In the genomic region with DNA sequence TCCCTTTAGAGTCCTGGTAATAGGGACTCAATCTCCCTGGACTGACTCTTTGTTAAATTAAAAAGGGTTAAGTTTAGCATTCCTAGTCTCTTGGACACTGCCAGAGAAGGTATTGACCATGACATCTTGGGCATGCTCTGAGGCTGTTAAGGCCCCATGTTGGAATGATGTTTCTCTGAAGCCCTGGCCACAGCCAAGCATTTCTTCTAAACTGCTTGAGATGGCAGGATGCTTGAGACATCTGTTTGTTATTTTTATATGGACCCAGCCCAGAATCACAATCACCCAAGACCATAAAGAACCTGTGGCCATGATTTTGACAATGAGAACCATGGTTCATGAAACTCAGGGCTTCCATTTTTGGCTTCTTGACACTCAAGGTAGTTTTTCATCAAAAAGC, we compare ENCODE assay signal across 24 cellular contexts. TPM values are rescaled to one million over a fixed set of nuclear protein-coding genes. Genes with fewer than 3 reads are reported as not detected.
A peak's percentile ranks its signal among the peaks of the same experiment; 100 is the strongest.
DNase-seq lines count a peak whose midpoint lies in the region; ATAC-seq and TF ChIP-seq lines count a peak whose summit lies in the region.
"Had no signal": no experiment of that assay in that cellular context is flagged by ENCODE, and none has a peak within 500 bp of the region (broad histone marks: within the 10 kb centered on the region; RNA-seq: fewer than 3 reads in every experiment).

No MANE protein-coding gene starts in this region.

- no peaks in the 10 kb centered on the region for H3K36me3 Mint-ChIP-seq in H9 (ENCODE audit: insufficient read depth in 1 of 3, low read depth in 3 of 3)
- H3K36me3 Mint-ChIP-seq: CD14-positive monocyte had no signal

- no peaks in the 10 kb centered on the region for H3K23me2 ChIP-seq in H9 (ENCODE audit: insufficient read length, low read depth, low read length, poor library complexity, severe bottlenecking)

- TF ChIP-seq CTCF in H9 (conservative IDR thresholded peaks at IDR 0.05) (no peak), fibroblast of mammary gland (conservative IDR thresholded peaks at IDR 0.05; ENCODE audit: control insufficient read depth, insufficient read depth, low read depth, low read length) (no peak)

- no peak overlapping the region for H2AK5ac ChIP-seq in H9 (ENCODE audit: insufficient read length, low read length)

- no peak overlapping the region for H2BK15ac ChIP-seq in H9 (ENCODE audit: low read depth, low read length)

- no peaks in the 10 kb centered on the region for H3K4me1 ChIP-seq in H9 (ENCODE audit: insufficient read depth, low read length)
- H3K4me1 ChIP-seq: BE2C; BLaER1 treated with 17β-estradiol and CSF1 and Interleukin-3, amounts not matched to agents 10 nM and 100 nM had no signal

- H2BK5ac ChIP-seq in H9 (ENCODE audit: insufficient read length, low read length) = no peak overlapping the region

- no peak for ATAC-seq in GM18520 (IDR thresholded peaks at IDR 0.05; ENCODE audit: unreplicated experiment)
- ATAC-seq: HCT116 had no signal

- DNase-seq in H9 (peak; percentile 5), fibroblast of mammary gland (ENCODE audit: low read depth) (peak; percentile 12), myocyte (ENCODE audit: low read depth) (peak; percentile 15), NCI-H2196 treated with DMSO at 0.1 percent for 48 hours (lab: John Stamatoyannopoulos, UW; ENCODE audit: unreplicated experiment) (no peak)
- no peak for DNase-seq in activated CD4-positive, alpha-beta T cell treated with anti-CD3 and anti-CD28 coated beads for 4 hours
- DNase-seq: AML-193; BE2C; Calu3; CD4-positive, alpha-beta T cell; COR-L47; DMS53; DMS79 treated with DMSO at 0.1 percent for 48 hours; GF-D8; GM23248; H7 had no signal

- no peak overlapping the region for H3K23ac ChIP-seq in H9 (ENCODE audit: insufficient read length, low read depth, low read length)

- no peaks in the 10 kb centered on the region for H3K79me1 ChIP-seq in H9 (ENCODE audit: insufficient read depth, low read depth, low read length, poor library complexity, severe bottlenecking)

- H3K4me1 Mint-ChIP-seq in H9 = peaks cover 16 to 19% of the 10 kb centered on the region in 2 experiments
- H3K4me1 Mint-ChIP-seq: CD14-positive monocyte had no signal

- no peaks in the 10 kb centered on the region for H3K27me3 ChIP-seq in H9 (ENCODE audit: insufficient read depth, low read length)
- H3K27me3 ChIP-seq: BE2C; BLaER1 treated with 17β-estradiol and CSF1 and Interleukin-3, amounts not matched to agents 10 nM and 100 nM had no signal

- H3K18ac ChIP-seq in H9 (ENCODE audit: insufficient read length, low read depth, low read length) = no peak overlapping the region

- no peak overlapping the region for H3K4ac ChIP-seq in H9 (ENCODE audit: low read depth, low read length)

- H3K79me2 ChIP-seq in H9 (ENCODE audit: insufficient read depth, low read length) = no peaks in the 10 kb centered on the region

- H3K27ac Mint-ChIP-seq in H9 = no peak overlapping the region
- H3K27ac Mint-ChIP-seq: CD14-positive monocyte; CD4-positive, alpha-beta T cell had no signal

- no peak overlapping the region for H3T11ph ChIP-seq in H9 (ENCODE audit: low read length)

- H3K4me2 ChIP-seq in H9 (ENCODE audit: insufficient read depth, insufficient read length, low read length) = no peak overlapping the region
- H3K4me2 ChIP-seq: BLaER1 treated with 17β-estradiol and CSF1 and Interleukin-3, amounts not matched to agents 10 nM and 100 nM had no signal

- H3K9me3 Mint-ChIP-seq in H9 = no peaks in the 10 kb centered on the region

- no peak overlapping the region for H3K4me3 ChIP-seq in fibroblast of mammary gland (ENCODE audit: control insufficient read depth, low read depth, low read length)
- H3K4me3 ChIP-seq: BLaER1 treated with 17β-estradiol and CSF1 and Interleukin-3, amounts not matched to agents 10 nM and 100 nM; GM23248 had no signal

- no peak overlapping the region for H3K9ac ChIP-seq in H9 (ENCODE audit: extremely low read depth, insufficient read length, low read length)
- H3K9ac ChIP-seq: BLaER1 treated with 17β-estradiol and CSF1 and Interleukin-3, amounts not matched to agents 10 nM and 100 nM; GM23248 had no signal

- H4K20me1 ChIP-seq in H9 (ENCODE audit: control insufficient read depth, insufficient read depth, insufficient read length) = no peaks in the 10 kb centered on the region
- H4K20me1 ChIP-seq: BLaER1 treated with 17β-estradiol and CSF1 and Interleukin-3, amounts not matched to agents 10 nM and 100 nM had no signal

- H3K4me3 Mint-ChIP-seq in H9 = no peak overlapping the region
- H3K4me3 Mint-ChIP-seq: CD14-positive monocyte; CD4-positive, alpha-beta T cell had no signal

- H2BK12ac ChIP-seq in H9 (ENCODE audit: insufficient read length, low read depth, low read length) = no peak overlapping the region

- H3K27ac ChIP-seq in H9 (ENCODE audit: insufficient read length, low read depth, low read length) = no peak overlapping the region
- H3K27ac ChIP-seq: BLaER1 treated with 17β-estradiol and CSF1 and Interleukin-3, amounts not matched to agents 10 nM and 100 nM; GM23248 had no signal

- no peak overlapping the region for H2AFZ ChIP-seq in H9 (ENCODE audit: low read length)
- H2AFZ ChIP-seq: GM23248 had no signal

- no peak overlapping the region for H4K8ac ChIP-seq in H9 (replicated peaks; ENCODE audit: insufficient read length, low read depth, low read length)

- no peak overlapping the region for H3K56ac ChIP-seq in H9 (ENCODE audit: insufficient read length, low read depth, low read length)

- H3K9me3 ChIP-seq in H9 (ENCODE audit: control insufficient read depth, low read depth, low read length) = no peaks in the 10 kb centered on the region
- H3K9me3 ChIP-seq: BE2C had no signal

- H4K5ac ChIP-seq in H9 (ENCODE audit: insufficient read length, low read depth, low read length) = no peak overlapping the region

- peaks cover 5% of the 10 kb centered on the region for H3K27me3 Mint-ChIP-seq in H9 (ENCODE audit: low read depth)

- no peak overlapping the region for H2BK20ac ChIP-seq in H9 (ENCODE audit: low read depth, low read length, poor library complexity, severe bottlenecking)

- H3K14ac ChIP-seq in H9 (ENCODE audit: insufficient read depth, low read length) = no peak overlapping the region

- no peak overlapping the region for H4K91ac ChIP-seq in H9 (ENCODE audit: insufficient read length, low read depth, low read length)

- no peak overlapping the region for H2BK120ac ChIP-seq in H9 (ENCODE audit: low read depth, low read length, poor library complexity, severe bottlenecking)

RNA-seq across cellular contexts. Expression of a gene that starts 5.5 kb away (rescaled TPM):
- total RNA-seq in H9 (2021) (0.11 and 0.20 TPM in 2 replicates), myocyte (0.26 TPM in 1 of 2 replicates, not detected in the other)
- 0.34 TPM for polyA plus RNA-seq in myocyte (2012)
- total RNA-seq: A172, Daoy, G401, GM23248, H1, H7 had no signal
- polyA plus RNA-seq: AG04450, GM23248 had no signal

Comparison
In these comparisons a context has a peak if more than half of its experiments do, and no peak if none do; other contexts are left out.
1. DNase-seq: peak in H9 (single experiment), fibroblast of mammary gland (single experiment) and myocyte (single experiment); none in NCI-H2196 treated with DMSO at 0.1 percent for 48 hours (single experiment) and activated CD4-positive, alpha-beta T cell treated with anti-CD3 and anti-CD28 coated beads for 4 hours (0 of 2).